ENCODE assay signal across 9 cellular contexts in the genomic region with DNA sequence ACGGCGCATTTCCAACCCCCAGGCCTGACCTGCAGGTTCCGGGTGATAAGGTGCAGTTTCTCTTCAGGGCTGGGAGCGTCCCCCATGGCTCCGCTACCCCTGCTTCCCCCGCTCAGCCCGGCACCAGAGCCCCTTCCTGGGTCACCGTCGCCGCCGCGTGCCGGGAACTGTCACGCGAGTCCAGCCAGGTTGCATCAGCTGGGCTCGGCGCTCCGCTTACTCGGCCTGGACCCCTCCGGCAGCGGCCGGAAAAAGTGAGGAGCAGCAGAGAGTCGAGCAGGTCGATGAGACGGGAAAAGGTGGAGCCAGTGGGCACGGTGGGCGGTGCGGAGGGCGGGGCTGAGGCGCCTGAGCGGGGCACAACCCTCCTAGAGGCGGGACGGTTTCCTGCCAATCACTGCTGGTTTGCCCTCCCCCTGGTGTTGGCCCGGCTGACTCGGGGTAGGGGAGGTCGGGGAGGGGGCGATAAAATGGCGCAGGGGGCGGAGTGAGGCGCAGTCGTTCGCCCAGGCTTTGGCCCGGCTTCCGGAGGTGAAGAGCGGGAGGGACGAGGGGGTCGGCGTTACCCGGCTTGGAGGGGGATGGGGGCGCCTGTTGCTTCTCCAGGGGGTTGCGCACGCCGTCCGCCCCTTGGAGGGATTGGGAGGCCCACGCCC. TPM values are rescaled to one million over a fixed set of nuclear protein-coding genes. Genes with fewer than 3 reads are reported as not detected.
DNase-seq lines count a peak whose midpoint lies in the region; ATAC-seq, FAIRE-seq and TF ChIP-seq lines count a peak whose summit lies in the region.
"Had no signal": no experiment of that assay in that cellular context is flagged by ENCODE, and none has a peak within 500 bp of the region (broad histone marks: within the 10 kb centered on the region; RNA-seq: fewer than 3 reads in every experiment).

A gene (plus strand): TSS at position 495 of the 656 bp plus-strand sequence. CDS start 8,447 bp downstream, outside the sequence.
A gene (minus strand): TSS at position 200 of the 656 bp plus-strand sequence. CDS start 114 bp downstream, at position 86.

- H3K4me1 ChIP-seq in kidney (ENCODE audit: control insufficient read depth in 1 of 2, insufficient read depth in 1 of 2, low read depth in 1 of 2, low read length in 2 of 2): peaks cover 6 to 12% of the 10 kb centered on the region in 2 donors

- peak; percentile 45 for FAIRE-seq in kidney (lab: Jason Lieb, UNC)
- FAIRE-seq: islet of Langerhans had no signal

- TF ChIP-seq POLR2A in GM19099 (IDR thresholded peaks at IDR 0.05; ENCODE audit: extremely low read depth, insufficient read length, low read depth): peak; percentile 76

- H3K27ac ChIP-seq in kidney (ENCODE audit: low read depth in 2 of 2, low read length in 2 of 2): peak within 1 kb of the TSS; percentile 96 to 97

- peak within 1 kb of the TSS; percentile 94 to 99 for H3K4me3 ChIP-seq in kidney (ENCODE audit: low read length in 2 of 2)

- DNase-seq in AG20443 (ENCODE audit: low spot score) (peak; percentile 99), NCI-H510A (lab: John Stamatoyannopoulos, UW) (peak; percentile 85), cerebellum (ENCODE audit: low spot score) (peak; percentile 100), kidney (peak; percentile 100)
- DNase-seq in activated CD4-positive, alpha-beta T cell treated with anti-CD3 and anti-CD28 coated beads for 1 hour: peak; percentile 100
- peak; percentile 100 for DNase-seq in stimulated activated CD4-positive, alpha-beta T cell treated with anti-CD3 and anti-CD28 coated beads, Interleukin-15, amount 100 ng/mL, for 24 hours

- TF ChIP-seq CTCF in kidney (IDR thresholded peaks at IDR 0.05; ENCODE audit: borderline replicate concordance, extremely low read depth, insufficient read depth): peak; percentile 18

- peak within 1 kb of the TSS; percentile 92 to 99 for H3K9ac ChIP-seq in kidney (ENCODE audit: low read length in 2 of 2)

- no peaks in the 10 kb centered on the region for H3K36me3 ChIP-seq in kidney (ENCODE audit: control insufficient read depth in 1 of 2, insufficient read depth in 2 of 2, low read length in 2 of 2)

- intact Hi-C loops in kidney (cut with DNase I): no loop called here

- no peaks in the 10 kb centered on the region for H3K9me3 ChIP-seq in kidney (ENCODE audit: control insufficient read depth in 1 of 2, low read length in 2 of 2)

- ATAC-seq in HG03432 (IDR thresholded peaks at IDR 0.05; ENCODE audit: unreplicated experiment): peak; percentile 86

RNA-seq across cellular contexts. Expression of the first gene that starts in this region (rescaled TPM):
- total RNA-seq in cerebellum (58.4 TPM), kidney (40.1 TPM)
- polyA plus RNA-seq in kidney (ENCODE audit: insufficient read depth, low read depth, low replicate concordance): 14.3 TPM

RNA-seq across cellular contexts. Expression of the second gene that starts in this region (rescaled TPM):
- total RNA-seq in cerebellum (34.8 TPM), kidney (86.1 TPM)
- 24.8 TPM for polyA plus RNA-seq in kidney (ENCODE audit: insufficient read depth, low read depth, low replicate concordance)

Comparison
In these comparisons a context has a peak if more than half of its experiments do, and no peak if none do; other contexts are left out.
1. Peak in every context shown above with its lines: DNase-seq, ATAC-seq, H3K4me3 ChIP-seq and H3K27ac ChIP-seq.